1 cellular context compared by ENCODE assay signal in genomic region chr17:41547378-41547841, GRCh38.
TF ChIP-seq lines count a peak whose summit lies in the region.

No MANE protein-coding gene starts in this region.

TF ChIP-seq in HepG2, 621 proteins besides CTCF, POLR2A, EP300 and RAD21:
- TF ChIP-seq, protein P1, sequence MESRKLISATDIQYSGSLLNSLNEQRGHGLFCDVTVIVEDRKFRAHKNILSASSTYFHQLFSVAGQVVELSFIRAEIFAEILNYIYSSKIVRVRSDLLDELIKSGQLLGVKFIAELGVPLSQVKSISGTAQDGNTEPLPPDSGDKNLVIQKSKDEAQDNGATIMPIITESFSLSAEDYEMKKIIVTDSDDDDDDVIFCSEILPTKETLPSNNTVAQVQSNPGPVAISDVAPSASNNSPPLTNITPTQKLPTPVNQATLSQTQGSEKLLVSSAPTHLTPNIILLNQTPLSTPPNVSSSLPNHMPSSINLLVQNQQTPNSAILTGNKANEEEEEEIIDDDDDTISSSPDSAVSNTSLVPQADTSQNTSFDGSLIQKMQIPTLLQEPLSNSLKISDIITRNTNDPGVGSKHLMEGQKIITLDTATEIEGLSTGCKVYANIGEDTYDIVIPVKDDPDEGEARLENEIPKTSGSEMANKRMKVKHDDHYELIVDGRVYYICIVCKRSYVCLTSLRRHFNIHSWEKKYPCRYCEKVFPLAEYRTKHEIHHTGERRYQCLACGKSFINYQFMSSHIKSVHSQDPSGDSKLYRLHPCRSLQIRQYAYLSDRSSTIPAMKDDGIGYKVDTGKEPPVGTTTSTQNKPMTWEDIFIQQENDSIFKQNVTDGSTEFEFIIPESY (CRISPR knock-in tag; IDR thresholded peaks at IDR 0.05), result no peak
- TF ChIP-seq AHR (CRISPR knock-in tag; IDR thresholded peaks at IDR 0.05) (no peak), ZMYM2 (CRISPR knock-in tag; IDR thresholded peaks at IDR 0.05) (no peak), XBP1 (CRISPR knock-in tag; IDR thresholded peaks at IDR 0.05) (no peak), MXD3 (CRISPR knock-in tag; IDR thresholded peaks at IDR 0.05) (no peak), ZNF737 (CRISPR knock-in tag; IDR thresholded peaks at IDR 0.05; ENCODE audit: borderline replicate concordance) (no peak), TBX3 (IDR thresholded peaks at IDR 0.05; ENCODE audit: borderline replicate concordance) (no peak), SNAI1 (CRISPR knock-in tag; IDR thresholded peaks at IDR 0.05; ENCODE audit: borderline replicate concordance) (no peak), ZNF598 (CRISPR knock-in tag; IDR thresholded peaks at IDR 0.05; ENCODE audit: borderline replicate concordance) (no peak), RFXANK (CRISPR knock-in tag; IDR thresholded peaks at IDR 0.05) (no peak), IRF9 (CRISPR knock-in tag; IDR thresholded peaks at IDR 0.05; ENCODE audit: borderline replicate concordance) (no peak), ZBTB26 (CRISPR knock-in tag; IDR thresholded peaks at IDR 0.05; ENCODE audit: borderline replicate concordance) (no peak), RCOR2 (CRISPR knock-in tag; IDR thresholded peaks at IDR 0.05) (no peak), SMAD9 (CRISPR knock-in tag; IDR thresholded peaks at IDR 0.05) (no peak), ZBTB8A (CRISPR knock-in tag; IDR thresholded peaks at IDR 0.05; ENCODE audit: borderline replicate concordance, low read depth) (no peak)
- TF ChIP-seq, protein P2, sequence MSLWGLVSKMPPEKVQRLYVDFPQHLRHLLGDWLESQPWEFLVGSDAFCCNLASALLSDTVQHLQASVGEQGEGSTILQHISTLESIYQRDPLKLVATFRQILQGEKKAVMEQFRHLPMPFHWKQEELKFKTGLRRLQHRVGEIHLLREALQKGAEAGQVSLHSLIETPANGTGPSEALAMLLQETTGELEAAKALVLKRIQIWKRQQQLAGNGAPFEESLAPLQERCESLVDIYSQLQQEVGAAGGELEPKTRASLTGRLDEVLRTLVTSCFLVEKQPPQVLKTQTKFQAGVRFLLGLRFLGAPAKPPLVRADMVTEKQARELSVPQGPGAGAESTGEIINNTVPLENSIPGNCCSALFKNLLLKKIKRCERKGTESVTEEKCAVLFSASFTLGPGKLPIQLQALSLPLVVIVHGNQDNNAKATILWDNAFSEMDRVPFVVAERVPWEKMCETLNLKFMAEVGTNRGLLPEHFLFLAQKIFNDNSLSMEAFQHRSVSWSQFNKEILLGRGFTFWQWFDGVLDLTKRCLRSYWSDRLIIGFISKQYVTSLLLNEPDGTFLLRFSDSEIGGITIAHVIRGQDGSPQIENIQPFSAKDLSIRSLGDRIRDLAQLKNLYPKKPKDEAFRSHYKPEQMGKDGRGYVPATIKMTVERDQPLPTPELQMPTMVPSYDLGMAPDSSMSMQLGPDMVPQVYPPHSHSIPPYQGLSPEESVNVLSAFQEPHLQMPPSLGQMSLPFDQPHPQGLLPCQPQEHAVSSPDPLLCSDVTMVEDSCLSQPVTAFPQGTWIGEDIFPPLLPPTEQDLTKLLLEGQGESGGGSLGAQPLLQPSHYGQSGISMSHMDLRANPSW (CRISPR knock-in tag; IDR thresholded peaks at IDR 0.05; ENCODE audit: borderline replicate concordance), result no peak
- TF ChIP-seq, protein P3, sequence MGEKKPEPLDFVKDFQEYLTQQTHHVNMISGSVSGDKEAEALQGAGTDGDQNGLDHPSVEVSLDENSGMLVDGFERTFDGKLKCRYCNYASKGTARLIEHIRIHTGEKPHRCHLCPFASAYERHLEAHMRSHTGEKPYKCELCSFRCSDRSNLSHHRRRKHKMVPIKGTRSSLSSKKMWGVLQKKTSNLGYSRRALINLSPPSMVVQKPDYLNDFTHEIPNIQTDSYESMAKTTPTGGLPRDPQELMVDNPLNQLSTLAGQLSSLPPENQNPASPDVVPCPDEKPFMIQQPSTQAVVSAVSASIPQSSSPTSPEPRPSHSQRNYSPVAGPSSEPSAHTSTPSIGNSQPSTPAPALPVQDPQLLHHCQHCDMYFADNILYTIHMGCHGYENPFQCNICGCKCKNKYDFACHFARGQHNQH (CRISPR knock-in tag; IDR thresholded peaks at IDR 0.05), result no peak
- TF ChIP-seq, protein P4, sequence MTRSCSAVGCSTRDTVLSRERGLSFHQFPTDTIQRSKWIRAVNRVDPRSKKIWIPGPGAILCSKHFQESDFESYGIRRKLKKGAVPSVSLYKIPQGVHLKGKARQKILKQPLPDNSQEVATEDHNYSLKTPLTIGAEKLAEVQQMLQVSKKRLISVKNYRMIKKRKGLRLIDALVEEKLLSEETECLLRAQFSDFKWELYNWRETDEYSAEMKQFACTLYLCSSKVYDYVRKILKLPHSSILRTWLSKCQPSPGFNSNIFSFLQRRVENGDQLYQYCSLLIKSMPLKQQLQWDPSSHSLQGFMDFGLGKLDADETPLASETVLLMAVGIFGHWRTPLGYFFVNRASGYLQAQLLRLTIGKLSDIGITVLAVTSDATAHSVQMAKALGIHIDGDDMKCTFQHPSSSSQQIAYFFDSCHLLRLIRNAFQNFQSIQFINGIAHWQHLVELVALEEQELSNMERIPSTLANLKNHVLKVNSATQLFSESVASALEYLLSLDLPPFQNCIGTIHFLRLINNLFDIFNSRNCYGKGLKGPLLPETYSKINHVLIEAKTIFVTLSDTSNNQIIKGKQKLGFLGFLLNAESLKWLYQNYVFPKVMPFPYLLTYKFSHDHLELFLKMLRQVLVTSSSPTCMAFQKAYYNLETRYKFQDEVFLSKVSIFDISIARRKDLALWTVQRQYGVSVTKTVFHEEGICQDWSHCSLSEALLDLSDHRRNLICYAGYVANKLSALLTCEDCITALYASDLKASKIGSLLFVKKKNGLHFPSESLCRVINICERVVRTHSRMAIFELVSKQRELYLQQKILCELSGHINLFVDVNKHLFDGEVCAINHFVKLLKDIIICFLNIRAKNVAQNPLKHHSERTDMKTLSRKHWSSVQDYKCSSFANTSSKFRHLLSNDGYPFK (CRISPR knock-in tag; IDR thresholded peaks at IDR 0.05; ENCODE audit: borderline replicate concordance), result no peak
- TF ChIP-seq, protein P5, sequence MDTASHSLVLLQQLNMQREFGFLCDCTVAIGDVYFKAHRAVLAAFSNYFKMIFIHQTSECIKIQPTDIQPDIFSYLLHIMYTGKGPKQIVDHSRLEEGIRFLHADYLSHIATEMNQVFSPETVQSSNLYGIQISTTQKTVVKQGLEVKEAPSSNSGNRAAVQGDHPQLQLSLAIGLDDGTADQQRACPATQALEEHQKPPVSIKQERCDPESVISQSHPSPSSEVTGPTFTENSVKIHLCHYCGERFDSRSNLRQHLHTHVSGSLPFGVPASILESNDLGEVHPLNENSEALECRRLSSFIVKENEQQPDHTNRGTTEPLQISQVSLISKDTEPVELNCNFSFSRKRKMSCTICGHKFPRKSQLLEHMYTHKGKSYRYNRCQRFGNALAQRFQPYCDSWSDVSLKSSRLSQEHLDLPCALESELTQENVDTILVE (CRISPR knock-in tag; IDR thresholded peaks at IDR 0.05), result no peak
